In the genomic region with DNA sequence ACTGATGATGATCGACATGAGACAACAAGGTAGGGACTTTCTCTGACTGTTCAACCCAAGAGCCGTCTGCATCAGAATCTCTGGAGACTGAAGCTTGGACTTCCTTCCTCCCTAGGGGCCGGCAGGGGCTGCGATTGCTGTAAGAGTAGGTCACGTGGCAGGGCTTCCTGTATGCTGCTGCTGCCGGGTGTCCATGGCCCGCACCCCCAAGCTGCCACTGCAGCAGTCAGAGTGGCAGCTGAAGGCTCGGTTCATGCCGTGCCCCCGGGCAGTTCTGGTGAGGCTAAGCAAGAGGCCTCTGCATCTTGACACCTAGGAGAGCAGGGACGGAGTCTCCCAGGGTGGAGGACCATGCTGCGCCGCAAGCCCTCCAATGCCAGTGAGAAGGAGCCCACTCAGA, we compare ENCODE assay signal across 8 cellular contexts. TPM values are rescaled to one million over a fixed set of nuclear protein-coding genes. Genes with fewer than 3 reads are reported as not detected.
DNase-seq lines count a peak whose midpoint lies in the region; ATAC-seq and TF ChIP-seq lines count a peak whose summit lies in the region.

SASH3 (plus strand) TSS at position 203 of the 400 bp plus-strand sequence; CDS start at position 352, 149 bp downstream.

- H3K79me2 ChIP-seq in PC-9 (ENCODE audit: low read depth) = no peaks in the 10 kb centered on the region

- peaks cover 28% of the 10 kb centered on the region for H3K36me3 ChIP-seq in BLaER1
- H3K36me3 ChIP-seq in mucosa of rectum (ENCODE audit: control insufficient read depth in 2 of 2, insufficient read depth in 2 of 2, low read length in 2 of 2) = no peaks in the 10 kb centered on the region
- H3K36me3 ChIP-seq in brain microvascular endothelial cell (replicated peaks) = no peaks in the 10 kb centered on the region
- H3K36me3 ChIP-seq in PC-9 (ENCODE audit: low read depth) = no peaks in the 10 kb centered on the region

- H3K9me2 ChIP-seq in PC-9 (ENCODE audit: insufficient read depth) = no peaks in the 10 kb centered on the region

- BruUV-seq in PC-9 (replicated peaks; lab: Mats Ljungman, UMichigan) = no TSS peak

- no peak within 1 kb of the TSS for H2AFZ ChIP-seq in PC-9

- H4K20me1 ChIP-seq in BLaER1 (peaks cover 34% of the 10 kb centered on the region), PC-9 (ENCODE audit: insufficient read depth) (no peaks in the 10 kb centered on the region)

- H3K4me3 ChIP-seq in BLaER1 = peak within 1 kb of the TSS; percentile 71
- peak within 1 kb of the TSS; percentile 38 to 71 for H3K4me3 ChIP-seq in mucosa of rectum (ENCODE audit: low read length in 2 of 2)
- H3K4me3 ChIP-seq in brain microvascular endothelial cell (ENCODE audit: low read depth, low read length) = no peak within 1 kb of the TSS
- H3K4me3 ChIP-seq in PC-9 = no peak within 1 kb of the TSS

- peak within 1 kb of the TSS; percentile 89 for H3K4me2 ChIP-seq in BLaER1
- no peak within 1 kb of the TSS for H3K4me2 ChIP-seq in PC-9

- peak; percentile 66 for DNase-seq in NAMALWA (ENCODE audit: low spot score)
- DNase-seq in activated effector memory CD4-positive, alpha-beta T cell treated with anti-CD3 and anti-CD28 coated beads, Interleukin-2, amount 50 U/mL, for 16 hours = peak; percentile 85
- no peak for DNase-seq in brain microvascular endothelial cell
- no peak for DNase-seq in PC-9
- DNase-seq in HuH-7 (ENCODE audit: low spot score) = no peak

- POLR2A ChIA-PET in PC-9 (lab: Charles Lee; ENCODE audit: unreplicated experiment) = no interaction called here

- peaks cover 85% of the 10 kb centered on the region for H3K4me1 ChIP-seq in BLaER1
- H3K4me1 ChIP-seq in mucosa of rectum (ENCODE audit: control insufficient read depth in 2 of 2, insufficient read depth in 2 of 2, low read length in 2 of 2) = peaks cover 0 to 5% of the 10 kb centered on the region in 2 donors
- H3K4me1 ChIP-seq in PC-9 (replicated peaks; ENCODE audit: insufficient read depth) = no peaks in the 10 kb centered on the region

- H3K27ac ChIP-seq in BLaER1 = peak within 1 kb of the TSS; percentile 94
- H3K27ac ChIP-seq in mucosa of rectum (ENCODE audit: low read depth in 2 of 2, low read length in 2 of 2) = peak within 1 kb of the TSS; percentile 46 to 77
- H3K27ac ChIP-seq in brain microvascular endothelial cell = no peak within 1 kb of the TSS
- no peak within 1 kb of the TSS for H3K27ac ChIP-seq in PC-9

- in situ Hi-C loops in brain microvascular endothelial cell (cut with HindIII; ENCODE audit: low pct_ligation_motif_present, low sequenced_read_pairs) = no loop called here

- H3K9ac ChIP-seq in BLaER1 = peak within 1 kb of the TSS; percentile 87
- H3K9ac ChIP-seq in mucosa of rectum (ENCODE audit: low read depth in 1 of 2, low read length in 2 of 2) = peak within 1 kb of the TSS in 1 of 2 donors; percentile 60

- peaks cover 72% of the 10 kb centered on the region for H3K27me3 ChIP-seq in BLaER1
- no peaks in the 10 kb centered on the region for H3K27me3 ChIP-seq in mucosa of rectum (ENCODE audit: control insufficient read depth in 2 of 2, insufficient read depth in 2 of 2, low read length in 2 of 2)
- H3K27me3 ChIP-seq in brain microvascular endothelial cell (replicated peaks) = no peaks in the 10 kb centered on the region
- H3K27me3 ChIP-seq in PC-9 (ENCODE audit: insufficient read depth, low read depth) = no peaks in the 10 kb centered on the region

- intact Hi-C loops in PC-9 (cut with micrococcal nuclease; ENCODE audit: unreplicated experiment) = no loop called here

- TF ChIP-seq CTCF in brain microvascular endothelial cell (IDR thresholded peaks at IDR 0.05; ENCODE audit: low read depth, low read length, missing control alignments) (no peak), PC-9 (conservative IDR thresholded peaks at IDR 0.05) (no peak)

- CTCF ChIA-PET in PC-9 (lab: Charles Lee) = no interaction called here

- H3K9me3 ChIP-seq in BLaER1 (no peaks in the 10 kb centered on the region), mucosa of rectum (ENCODE audit: control insufficient read depth in 2 of 2, low read length in 2 of 2) (no peaks in the 10 kb centered on the region), PC-9 (ENCODE audit: insufficient read depth, low read depth) (no peaks in the 10 kb centered on the region)

- ATAC-seq in GM19467 (IDR thresholded peaks at IDR 0.05; ENCODE audit: unreplicated experiment) = peak; percentile 28

- no peaks in the 10 kb centered on the region for H3F3A ChIP-seq in PC-9 (ENCODE audit: insufficient read depth, low read depth)

RNA-seq across cellular contexts. Expression of gene SASH3, which starts in this region (rescaled TPM):
- not detected in 2 replicates for total RNA-seq in PC-9 (2021)

Comparison
In these comparisons a context has a peak if more than half of its experiments do, and no peak if none do; other contexts are left out.
1. H3K27ac ChIP-seq: peak in BLaER1 (single experiment) and mucosa of rectum (2 of 2); none in brain microvascular endothelial cell (single experiment) and PC-9 (single experiment).
2. H3K4me3 ChIP-seq: peak in BLaER1 (single experiment) and mucosa of rectum (2 of 2); none in brain microvascular endothelial cell (single experiment) and PC-9 (single experiment).
3. DNase-seq: peak in NAMALWA (single experiment) and activated effector memory CD4-positive, alpha-beta T cell treated with anti-CD3 and anti-CD28 coated beads, Interleukin-2, amount 50 U/mL, for 16 hours (single experiment); none in brain microvascular endothelial cell (single experiment), PC-9 (0 of 2) and HuH-7 (single experiment).